ENCODE assay signal across 16 cellular contexts in genomic region chr1:160177667-160178066, GRCh38. TPM values are rescaled to one million over a fixed set of nuclear protein-coding genes. Genes with fewer than 3 reads are reported as not detected.
"Had no signal": no experiment of that assay in that cellular context is flagged by ENCODE, and none has a peak within 500 bp of the region (broad histone marks: within the 10 kb centered on the region; RNA-seq: fewer than 3 reads in every experiment).

No MANE protein-coding gene starts in this region.

- H3K4me3 ChIP-seq: adrenal gland, left ventricle myocardium inferior, transverse colon had no signal

- H3K36me3 ChIP-seq: adrenal gland, left ventricle myocardium inferior, transverse colon had no signal

- H3K27me3 ChIP-seq: adrenal gland, transverse colon had no signal

- H3K4me1 ChIP-seq: adrenal gland, left ventricle myocardium inferior, transverse colon had no signal

- ATAC-seq: activated CD8-positive, alpha-beta T cell treated with anti-CD3 and anti-CD28 coated beads, Interleukin-2, amount 10 ng/mL, durations not matched to agents 7 days and 5 days; stimulated activated effector memory CD8-positive, alpha-beta T cell treated with anti-CD3 and anti-CD28 coated beads, Interleukin-12 subunit alpha, Interleukin-12 subunit beta, amount 100 ng/mL, for 72 hours had no signal

- DNase-seq: activated B cell treated with CpG ODN at 0.5 μM for 24 hours; activated CD4-positive, alpha-beta T cell treated with anti-CD3 and anti-CD28 coated beads, Interleukin-2, amount 10 ng/mL, durations not matched to agents 24 days and 14 days; activated CD8-positive, alpha-beta memory T cell treated with anti-CD3 and anti-CD28 coated beads, Interleukin-2, amount 50 U/mL, for 4 hours; activated CD8-positive, alpha-beta T cell treated with anti-CD3 and anti-CD28 coated beads, Interleukin-2, amount 10 ng/mL, durations not matched to agents 7 days and 5 days; activated effector memory CD4-positive, alpha-beta T cell treated with anti-CD3 and anti-CD28 coated beads, Interleukin-2, amount 50 U/mL, for 16 hours; activated T-cell treated with anti-CD3 and anti-CD28 coated beads, Interleukin-2, amount 50 U/mL, for 48 hours; adrenal gland; hippocampal formation; left ventricle myocardium inferior; substantia nigra; transverse colon had no signal

- H3K9me3 ChIP-seq: adrenal gland, left ventricle myocardium inferior, transverse colon had no signal

- H3K27ac ChIP-seq: adrenal gland, left ventricle myocardium inferior, transverse colon had no signal

RNA-seq across cellular contexts. Expression of gene CASQ1, which starts 12.7 kb away (rescaled TPM):
- total RNA-seq: activated B cell treated with CpG ODN at 0.5 μM for 24 hours; activated CD4-positive, alpha-beta T cell treated with anti-CD3 and anti-CD28 coated beads, Interleukin-2, amount 10 ng/mL, durations not matched to agents 24 days and 14 days; activated CD8-positive, alpha-beta T cell treated with anti-CD3 and anti-CD28 coated beads, Interleukin-2, amount 10 ng/mL, durations not matched to agents 7 days and 5 days; glomerular endothelial cell; kidney epithelial cell; osteocyte had no signal
- polyA plus RNA-seq: neural cell had no signal

RNA-seq across cellular contexts. Expression of gene ATP1A4, which starts 26.3 kb away (rescaled TPM):
- total RNA-seq: activated B cell treated with CpG ODN at 0.5 μM for 24 hours; activated CD4-positive, alpha-beta T cell treated with anti-CD3 and anti-CD28 coated beads, Interleukin-2, amount 10 ng/mL, durations not matched to agents 24 days and 14 days; activated CD8-positive, alpha-beta T cell treated with anti-CD3 and anti-CD28 coated beads, Interleukin-2, amount 10 ng/mL, durations not matched to agents 7 days and 5 days; glomerular endothelial cell; kidney epithelial cell; osteocyte had no signal
- polyA plus RNA-seq: neural cell had no signal
